In the genomic region with DNA sequence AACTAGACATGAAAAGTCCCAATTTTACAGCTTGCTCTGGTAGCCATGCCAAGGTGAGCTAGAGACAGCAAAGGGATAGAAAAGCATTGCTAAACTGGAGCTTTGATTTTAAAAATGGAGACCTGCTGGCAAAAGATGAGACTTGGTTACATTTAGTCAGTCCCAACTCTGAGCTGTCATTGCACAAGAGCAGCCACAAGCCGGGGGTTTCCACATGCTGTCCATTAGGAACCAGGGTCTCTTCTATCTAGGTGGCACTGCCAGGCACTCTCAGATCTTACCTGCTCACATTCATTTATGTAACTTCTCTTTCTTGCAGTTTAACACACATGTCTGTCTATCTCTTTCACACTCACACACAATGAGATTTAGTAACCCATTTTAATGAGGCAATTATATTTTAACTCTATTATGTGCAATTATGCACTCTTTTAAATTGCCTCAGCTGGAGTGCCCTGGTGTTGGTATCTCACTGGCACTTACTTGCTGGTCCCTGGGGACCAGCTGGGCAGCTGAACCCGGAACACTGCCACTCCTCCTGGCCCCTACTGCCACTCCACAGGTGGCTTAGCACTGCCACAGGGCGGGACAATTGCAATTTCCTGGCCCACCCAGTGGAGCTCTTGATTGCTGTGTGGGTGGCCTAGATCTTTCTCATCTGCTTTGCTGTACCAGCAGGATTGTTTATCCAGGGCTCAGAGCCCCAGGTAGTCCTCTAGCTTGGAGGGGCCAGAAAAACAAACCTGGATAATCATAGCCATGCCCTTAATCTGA, we compare ENCODE assay signal across 12 cellular contexts.
DNase-seq lines count a peak whose midpoint lies in the region; ATAC-seq, FAIRE-seq and TF ChIP-seq lines count a peak whose summit lies in the region.
"Had no signal": no experiment of that assay in that cellular context is flagged by ENCODE, and none has a peak within 500 bp of the region (broad histone marks: within the 10 kb centered on the region; RNA-seq: fewer than 3 reads in every experiment).

No MANE protein-coding gene starts in this region.

- no peak for TF ChIP-seq CTCF in H1 (IDR thresholded peaks at IDR 0.05; ENCODE audit: control extremely low read depth in 1 of 3, insufficient read depth in 1 of 3, low read depth in 1 of 3, low read length in 3 of 3)
- no peak for TF ChIP-seq CTCF in pancreas (IDR thresholded peaks at IDR 0.05)

- no peak overlapping the region for H2BK12ac ChIP-seq in H1 (ENCODE audit: low read depth, low read length)

- H3K36me3 ChIP-seq in H1 (ENCODE audit: control insufficient read depth in 2 of 4, insufficient read depth in 4 of 4, low read length in 3 of 4), result no peaks in the 10 kb centered on the region
- H3K36me3 ChIP-seq in pancreas, result no peaks in the 10 kb centered on the region
- H3K36me3 ChIP-seq: ovary, upper lobe of right lung had no signal

- H3K9me3 Mint-ChIP-seq in stimulated activated naive CD8-positive, alpha-beta T cell treated with anti-CD3 and anti-CD28 coated beads, Interleukin-15, amount 100 ng/mL, for 72 hours, result peaks cover 0 to 4% of the 10 kb centered on the region in 2 donors
- H3K9me3 Mint-ChIP-seq: memory B cell had no signal

- H3K27ac Mint-ChIP-seq in stimulated activated naive CD8-positive, alpha-beta T cell treated with anti-CD3 and anti-CD28 coated beads, Interleukin-15, amount 100 ng/mL, for 72 hours, result no peak overlapping the region
- H3K27ac Mint-ChIP-seq: activated naive CD8-positive, alpha-beta T cell; memory B cell had no signal

- no peak overlapping the region for H2BK20ac ChIP-seq in H1 (ENCODE audit: low read length)

- H3K27me3 Mint-ChIP-seq in stimulated activated naive CD8-positive, alpha-beta T cell treated with anti-CD3 and anti-CD28 coated beads, Interleukin-15, amount 100 ng/mL, for 72 hours, result no peaks in the 10 kb centered on the region
- H3K27me3 Mint-ChIP-seq: activated naive CD8-positive, alpha-beta T cell; memory B cell had no signal

- H3K56ac ChIP-seq in H1 (replicated peaks; ENCODE audit: insufficient read length, low read depth, low read length), result no peak overlapping the region

- H2AK5ac ChIP-seq in H1 (ENCODE audit: low read depth, low read length), result no peak overlapping the region

- no peaks in the 10 kb centered on the region for H3K79me1 ChIP-seq in H1 (ENCODE audit: low read depth, low read length)

- H3K23me2 ChIP-seq in H1 (ENCODE audit: low read depth, low read length), result no peaks in the 10 kb centered on the region

- no peaks in the 10 kb centered on the region for H3K27me3 ChIP-seq in H1 (replicated peaks in 1 of 4; ENCODE audit: control insufficient read depth in 3 of 4, extremely low read depth in 1 of 4, insufficient read depth in 3 of 4, low read length in 3 of 4)
- no peaks in the 10 kb centered on the region for H3K27me3 ChIP-seq in pancreas
- H3K27me3 ChIP-seq: ovary, upper lobe of right lung had no signal

- no peak overlapping the region for H3K4me2 ChIP-seq in H1 (ENCODE audit: insufficient read depth in 1 of 2, low read depth in 2 of 2, low read length in 2 of 2)

- peak; percentile 48 for ATAC-seq in stimulated activated naive CD8-positive, alpha-beta T cell treated with anti-CD3 and anti-CD28 coated beads, Interleukin-15, amount 100 ng/mL, for 72 hours
- ATAC-seq in stimulated activated naive CD8-positive, alpha-beta T cell treated with anti-CD3 and anti-CD28 coated beads, Interleukin-15, Interleukin-2, amounts not matched to agents 100 U/mL and 50 U/mL, for 24 hours, result no peak
- ATAC-seq in pancreas (no peak), HG02981 (IDR thresholded peaks at IDR 0.05; ENCODE audit: unreplicated experiment) (no peak)
- ATAC-seq: upper lobe of right lung had no signal

- H4K8ac ChIP-seq in H1 (ENCODE audit: extremely low read depth, insufficient read depth, low read length), result no peak overlapping the region

- H4K20me1 ChIP-seq in H1 (replicated peaks in 1 of 2; ENCODE audit: control insufficient read depth in 1 of 2, insufficient read depth in 2 of 2, low read length in 2 of 2), result no peaks in the 10 kb centered on the region

- H3K4me1 ChIP-seq in H1 (replicated peaks in 1 of 4; ENCODE audit: control insufficient read depth in 3 of 4, insufficient read depth in 4 of 4, low read length in 3 of 4) (peaks cover 0 to 4% (median 0%) of the 10 kb centered on the region in 4 experiments; a peak in 2 of 7 replicates), pancreas (no peaks in the 10 kb centered on the region)
- H3K4me1 ChIP-seq: upper lobe of right lung had no signal

- no peak overlapping the region for H3K9ac ChIP-seq in H1 (replicated peaks in 1 of 4; ENCODE audit: extremely low read depth in 1 of 4, low read depth in 3 of 4, low read length in 3 of 4)

- no peaks in the 10 kb centered on the region for H3K79me2 ChIP-seq in H1 (ENCODE audit: control insufficient read depth in 1 of 2, insufficient read depth in 2 of 2, low read length in 2 of 2)

- no peak overlapping the region for H3K18ac ChIP-seq in H1 (ENCODE audit: extremely low read depth, low read length)

- POLR2A ChIA-PET in H1 (lab: Charles Lee; ENCODE audit: partially characterized antibody), result no interaction called here

- WGBS in H1 (ENCODE audit: extremely low coverage in 1 of 2, insufficient coverage in 1 of 2, insufficient read length in 1 of 2, insufficient replicate concordance in 2 of 2, low coverage in 1 of 2, low lambda C conversion rate in 2 of 2, missing lambda C conversion rate in 1 of 2), 2 experiments, result 65% methylated on average over 3 of the region's 3 CpGs; no CpG with 5 or more reads in 1 of the 2 experiments
- WGBS in pancreas, 2 donors, result 85 to 90% methylated on average over 3 of the region's 3 CpGs

- CTCF ChIA-PET in H1 (lab: Charles Lee; ENCODE audit: partially characterized antibody), result interaction anchor here (1.6 to 4.0 kb wide), 3 partner anchors 12 to 1009 kb away, joined by 4 to 18 read pairs (median 9); no protein-coding TSS in a partner anchor

- TF ChIP-seq EP300 in H1 (IDR thresholded peaks at IDR 0.05; ENCODE audit: borderline replicate concordance in 1 of 2, low read depth in 2 of 2, low read length in 2 of 2), result no peak

- H3K4ac ChIP-seq in H1 (replicated peaks; ENCODE audit: insufficient read length, low read depth, low read length), result no peak overlapping the region

- no peak overlapping the region for H2BK120ac ChIP-seq in H1 (replicated peaks; ENCODE audit: low read depth, low read length)

- H3K9me3 ChIP-seq in H1 (ENCODE audit: insufficient read depth in 2 of 2, low read depth in 1 of 2, low read length in 1 of 2), result no peaks in the 10 kb centered on the region
- no peaks in the 10 kb centered on the region for H3K9me3 ChIP-seq in pancreas
- H3K9me3 ChIP-seq: ovary, upper lobe of right lung had no signal

- no peak overlapping the region for H3K4me3 Mint-ChIP-seq in stimulated activated naive CD8-positive, alpha-beta T cell treated with anti-CD3 and anti-CD28 coated beads, Interleukin-15, amount 100 ng/mL, for 72 hours
- H3K4me3 Mint-ChIP-seq: activated naive CD8-positive, alpha-beta T cell; memory B cell had no signal

- no peak overlapping the region; the same call in 1 of the 2 replicates for H2BK5ac ChIP-seq in H1 (ENCODE audit: low read depth, low read length)

- DNase-seq in stimulated activated naive CD8-positive, alpha-beta T cell treated with anti-CD3 and anti-CD28 coated beads, Interleukin-15, amount 100 ng/mL, for 72 hours, result no peak
- no peak for DNase-seq in stimulated activated naive CD8-positive, alpha-beta T cell treated with anti-CD3 and anti-CD28 coated beads, Interleukin-15, Interleukin-2, amounts not matched to agents 100 U/mL and 50 U/mL, for 24 hours
- DNase-seq in NCI-H2107 treated with DMSO at 0.1 percent for 48 hours (lab: John Stamatoyannopoulos, UW; ENCODE audit: unreplicated experiment) (peak; percentile 71), H1 (ENCODE audit: low read depth in 1 of 2, low spot score in 2 of 2) (no peak), pancreas (no peak), globus pallidus (ENCODE audit: low spot score) (no peak), SKM-1 (lab: John Stamatoyannopoulos, UW; ENCODE audit: unreplicated experiment) (no peak)
- DNase-seq: ovary, upper lobe of right lung had no signal

- FAIRE-seq in H1 (lab: Jason Lieb, UNC) (no peak), pancreas (lab: Jason Lieb, UNC) (no peak)

- TF ChIP-seq RAD21 in H1 (IDR thresholded peaks at IDR 0.05 in 1 of 2, conservative IDR thresholded peaks at IDR 0.05 in 1 of 2; ENCODE audit: low read depth in 2 of 2, low read length in 2 of 2), result no peak

- H4K91ac ChIP-seq in H1 (replicated peaks; ENCODE audit: insufficient read length, low read length), result no peak overlapping the region

- no peak overlapping the region for H3K27ac ChIP-seq in H1 (ENCODE audit: low read depth, low read length)
- no peak overlapping the region for H3K27ac ChIP-seq in pancreas
- H3K27ac ChIP-seq: ovary, upper lobe of right lung had no signal

- peaks cover 21% of the 10 kb centered on the region for H3K4me1 Mint-ChIP-seq in stimulated activated naive CD8-positive, alpha-beta T cell treated with anti-CD3 and anti-CD28 coated beads, Interleukin-15, amount 100 ng/mL, for 72 hours

- H2BK15ac ChIP-seq in H1 (ENCODE audit: low read length), result no peak overlapping the region

- H3K14ac ChIP-seq in H1 (ENCODE audit: insufficient read length), result no peak overlapping the region

- H3K4me3 ChIP-seq in H1 (ENCODE audit: extremely low read depth in 1 of 4, insufficient read depth in 2 of 4, low read depth in 3 of 4, low read length in 4 of 4), result no peak overlapping the region
- no peak overlapping the region for H3K4me3 ChIP-seq in pancreas
- H3K4me3 ChIP-seq: ovary, upper lobe of right lung had no signal

- no peak overlapping the region for H2AFZ ChIP-seq in H1 (ENCODE audit: low read length)

- no peak for TF ChIP-seq POLR2A in H1 (IDR thresholded peaks at IDR 0.05; ENCODE audit: control extremely low read depth in 1 of 2, low read depth in 2 of 2, low read length in 2 of 2)

- H3K23ac ChIP-seq in H1 (ENCODE audit: insufficient read length), result no peak overlapping the region

- intact Hi-C loops in pancreas (cut with DNase I), result no loop called here

- no peak overlapping the region for H4K5ac ChIP-seq in H1 (ENCODE audit: insufficient read length, low read depth, low read length)

TF ChIP-seq in H1, 55 proteins besides CTCF, POLR2A, EP300 and RAD21:
- TF ChIP-seq RXRA (IDR thresholded peaks at IDR 0.05; ENCODE audit: insufficient read depth, low read depth, low read length), result no peak
- peak; percentile 28 for TF ChIP-seq NANOG (IDR thresholded peaks at IDR 0.05; ENCODE audit: insufficient read depth, low read depth, low read length, poor library complexity, severe bottlenecking)
